Comparison of ENCODE assay signal across 11 cellular contexts in genomic region chr19:8324186-8325050, GRCh38. TPM values are rescaled to one million over a fixed set of nuclear protein-coding genes. Genes with fewer than 3 reads are reported as not detected.
DNase-seq lines count a peak whose midpoint lies in the region; ATAC-seq, FAIRE-seq and TF ChIP-seq lines count a peak whose summit lies in the region.
"Had no signal": no experiment of that assay in that cellular context is flagged by ENCODE, and none has a peak within 500 bp of the region (broad histone marks: within the 10 kb centered on the region; RNA-seq: fewer than 3 reads in every experiment).

No MANE protein-coding gene starts in this region.

- H3K9me3 Mint-ChIP-seq in neural progenitor cell: no peaks in the 10 kb centered on the region

- FAIRE-seq in GM12878 (lab: Jason Lieb, UNC): no peak

- H2AFZ ChIP-seq in SK-N-SH (ENCODE audit: low read depth) (no peak overlapping the region), Karpas-422 (ENCODE audit: low read length) (no peak overlapping the region), GM12878 (ENCODE audit: control insufficient read depth, low read depth, low read length) (no peak overlapping the region), neural progenitor cell (replicated peaks) (no peak overlapping the region)

- POLR2A ChIA-PET in SK-N-SH (lab: Yijun Ruan, JAX) (no interaction called here), GM12878 (lab: Charles Lee) (interaction anchor here (0.6 kb wide), 2 partner anchors 38 to 368 kb away, joined by 4 to 5 read pairs; no protein-coding TSS in a partner anchor)

- no peak for DNase-seq in SK-N-SH
- DNase-seq in Karpas-422: peak; percentile 69
- no peak for DNase-seq in GM12878 (ENCODE audit: low read depth, low spot score)
- no peak for DNase-seq in neural progenitor cell (ENCODE audit: low spot score)
- DNase-seq: ACHN, caudate nucleus, NCI-H1694 treated with DMSO at 0.1 percent for 48 hours had no signal

- no peak for TF ChIP-seq RAD21 in SK-N-SH (IDR thresholded peaks at IDR 0.05; ENCODE audit: low read length)
- peak; percentile 10; the same call in 1 of the 2 replicates for TF ChIP-seq RAD21 in GM12878 (IDR thresholded peaks at IDR 0.05; ENCODE audit: insufficient read depth, low read depth, low read length)

- H3K4me3 Mint-ChIP-seq in neural progenitor cell: no peak overlapping the region

- in situ Hi-C loops in GM12878 (cut with MboI): no loop called here

- TF ChIP-seq EP300 in SK-N-SH (IDR thresholded peaks at IDR 0.05; ENCODE audit: borderline replicate concordance in 1 of 2, low read depth in 1 of 2, low read length in 1 of 2) (no peak), GM12878 (IDR thresholded peaks at IDR 0.05; ENCODE audit: borderline replicate concordance in 1 of 2, control insufficient read depth in 1 of 2, low read depth in 2 of 2, low read length in 2 of 2) (no peak)

- WGBS in SK-N-SH (ENCODE audit: low lambda C conversion rate): 91% methylated on average over 14 of the region's 17 CpGs
- WGBS in GM12878 (ENCODE audit: insufficient coverage, insufficient replicate concordance, low lambda C conversion rate, missing lambda C conversion rate): 57% methylated on average over 13 of the region's 17 CpGs

- H3K27ac Mint-ChIP-seq in neural progenitor cell: no peak overlapping the region

- H3K4me1 Mint-ChIP-seq in neural progenitor cell: peaks cover 19% of the 10 kb centered on the region

- no peak overlapping the region for H3K4me3 ChIP-seq in SK-N-SH (ENCODE audit: low read depth in 2 of 2, low read length in 1 of 2)
- H3K4me3 ChIP-seq in Karpas-422 (ENCODE audit: low read length): no peak overlapping the region
- H3K4me3 ChIP-seq in GM12878: no peak overlapping the region
- H3K4me3 ChIP-seq in neural progenitor cell: no peak overlapping the region

- H3K4me2 ChIP-seq in SK-N-SH (no peak overlapping the region), Karpas-422 (ENCODE audit: low read depth, low read length, poor library complexity, severe bottlenecking) (no peak overlapping the region), GM12878 (ENCODE audit: control insufficient read depth, insufficient read depth) (peak overlapping the region; percentile 9; the same call in 1 of the 2 replicates), neural progenitor cell (no peak overlapping the region)

- ATAC-seq in SK-N-SH treated with all-trans-retinoic acid at 6 μM for 48 hours: no peak
- peak; percentile 9 for ATAC-seq in GM12878
- ATAC-seq in HG02852 (IDR thresholded peaks at IDR 0.05; ENCODE audit: unreplicated experiment): no peak
- no peak for ATAC-seq in HG02973 (IDR thresholded peaks at IDR 0.05; ENCODE audit: unreplicated experiment)
- no peak for ATAC-seq in HG03196 (IDR thresholded peaks at IDR 0.05; ENCODE audit: unreplicated experiment)

- H3K79me2 ChIP-seq in SK-N-SH (ENCODE audit: insufficient read depth): peaks cover 41% of the 10 kb centered on the region
- H3K79me2 ChIP-seq in Karpas-422 (ENCODE audit: low read length): peaks cover 32% of the 10 kb centered on the region
- H3K79me2 ChIP-seq in GM12878 (ENCODE audit: control insufficient read depth, insufficient read depth, low read length): peaks cover 36% of the 10 kb centered on the region
- H3K79me2 ChIP-seq in neural progenitor cell (ENCODE audit: low read depth): peaks cover 41% of the 10 kb centered on the region

- intact Hi-C loops in GM12878 (cut with micrococcal nuclease; ENCODE audit: unreplicated experiment): loop anchor here (5.0 kb wide), 1 partner anchor 57 kb away; no protein-coding TSS in a partner anchor

- SMC1A ChIA-PET in GM12878 (lab: Charles Lee; ENCODE audit: uncharacterized antibody, unreplicated experiment): no interaction called here

- H3F3A ChIP-seq in SK-N-SH (replicated peaks; ENCODE audit: insufficient read depth) (peaks cover 8% of the 10 kb centered on the region), neural progenitor cell (ENCODE audit: low read depth) (peaks cover 26% of the 10 kb centered on the region)

- H4K20me1 ChIP-seq in SK-N-SH (ENCODE audit: insufficient read depth) (peaks cover 18% of the 10 kb centered on the region), Karpas-422 (ENCODE audit: insufficient read depth, low read depth, low read length) (peaks cover 19% of the 10 kb centered on the region), GM12878 (ENCODE audit: control insufficient read depth, insufficient read depth) (no peaks in the 10 kb centered on the region), neural progenitor cell (ENCODE audit: low read depth) (peaks cover 23% of the 10 kb centered on the region)

- H3K9me3 ChIP-seq in SK-N-SH (no peaks in the 10 kb centered on the region), Karpas-422 (ENCODE audit: low read length) (no peaks in the 10 kb centered on the region), GM12878 (replicated peaks; ENCODE audit: control insufficient read depth, insufficient read depth, low read length) (no peaks in the 10 kb centered on the region), neural progenitor cell (ENCODE audit: low read depth) (no peaks in the 10 kb centered on the region)

- H3K27me3 ChIP-seq in SK-N-SH (ENCODE audit: insufficient read depth): no peaks in the 10 kb centered on the region
- no peaks in the 10 kb centered on the region for H3K27me3 ChIP-seq in Karpas-422 (ENCODE audit: low read length)
- no peaks in the 10 kb centered on the region for H3K27me3 ChIP-seq in GM12878 (replicated peaks in 1 of 2; ENCODE audit: control insufficient read depth in 2 of 2, insufficient read depth in 2 of 2, low read length in 1 of 2)
- H3K27me3 ChIP-seq in neural progenitor cell: peaks cover under 1% of the 10 kb centered on the region

- peaks cover 10% of the 10 kb centered on the region for H3K27me3 Mint-ChIP-seq in neural progenitor cell (ENCODE audit: insufficient read depth, low read depth)

- H3K9ac ChIP-seq in SK-N-SH (no peak overlapping the region), Karpas-422 (ENCODE audit: low read length) (no peak overlapping the region), GM12878 (ENCODE audit: control insufficient read depth, insufficient read depth, low read length) (no peak overlapping the region), neural progenitor cell (no peak overlapping the region)

- RAD21 ChIA-PET in GM12878 (lab: Charles Lee; ENCODE audit: unreplicated experiment): no interaction called here

- no peaks in the 10 kb centered on the region for H3K9me2 ChIP-seq in SK-N-SH
- H3K9me2 ChIP-seq in Karpas-422 (replicated peaks; ENCODE audit: insufficient read depth, low read length): no peaks in the 10 kb centered on the region

- peaks cover 4% of the 10 kb centered on the region for H3K36me3 Mint-ChIP-seq in neural progenitor cell

- TF ChIP-seq POLR2A in GM12878 (IDR thresholded peaks at IDR 0.05; ENCODE audit: low read depth, low read length): peak; percentile 87

- no peak for TF ChIP-seq CTCF in SK-N-SH (IDR thresholded peaks at IDR 0.05)
- peak in 1 of 3 experiments; percentile 16; a peak in 1 of 6 replicates for TF ChIP-seq CTCF in GM12878 (IDR thresholded peaks at IDR 0.05 in 2 of 3, conservative IDR thresholded peaks at IDR 0.05 in 1 of 3; ENCODE audit: control insufficient read depth in 2 of 3, extremely low read depth in 1 of 3, insufficient read depth in 1 of 3, low read depth in 3 of 3, low read length in 3 of 3)
- TF ChIP-seq CTCF in neural progenitor cell (IDR thresholded peaks at IDR 0.05): peak; percentile 7

- CTCF ChIA-PET in SK-N-SH (lab: Yijun Ruan, JAX): interaction anchor here (0.7 to 1.8 kb wide), 4 partner anchors 11 to 55 kb away, joined by 3 to 6 read pairs (median 4); no protein-coding TSS in a partner anchor
- CTCF ChIA-PET in GM12878 (lab: Yijun Ruan, JAX): interaction anchor here (0.7 kb wide), 1 partner anchor 20 kb away, joined by 3 read pairs; no protein-coding TSS in a partner anchor

- H3K4me1 ChIP-seq in SK-N-SH (ENCODE audit: control insufficient read depth in 1 of 2, insufficient read depth in 2 of 2, low read depth in 1 of 2, low read length in 1 of 2) (peaks cover 14 to 16% of the 10 kb centered on the region in 2 experiments; a peak in 2 of 4 replicates), Karpas-422 (ENCODE audit: low read length) (peaks cover 39% of the 10 kb centered on the region), GM12878 (ENCODE audit: control insufficient read depth, insufficient read depth, low read length) (peaks cover 21% of the 10 kb centered on the region), neural progenitor cell (peaks cover 15% of the 10 kb centered on the region)

- H3K36me3 ChIP-seq in SK-N-SH (replicated peaks in 1 of 2; ENCODE audit: control insufficient read depth in 1 of 2, insufficient read depth in 2 of 2, low read length in 1 of 2) (peaks cover 7 to 15% of the 10 kb centered on the region in 2 experiments), Karpas-422 (ENCODE audit: insufficient read depth, low read length) (peaks cover 19% of the 10 kb centered on the region), GM12878 (ENCODE audit: control insufficient read depth in 2 of 2, insufficient read depth in 2 of 2, low read length in 1 of 2) (peaks cover 5 to 10% of the 10 kb centered on the region in 2 experiments), neural progenitor cell (no peaks in the 10 kb centered on the region)

- H3K27ac ChIP-seq in SK-N-SH (ENCODE audit: low read depth in 2 of 2, low read length in 1 of 2): no peak overlapping the region
- H3K27ac ChIP-seq in Karpas-422 (ENCODE audit: low read length): no peak overlapping the region
- no peak overlapping the region for H3K27ac ChIP-seq in GM12878 (ENCODE audit: control insufficient read depth, insufficient read depth)
- H3K27ac ChIP-seq in neural progenitor cell: no peak overlapping the region

- BruUV-seq in GM12878 (replicated peaks; lab: Mats Ljungman, UMichigan): no TSS peak

RNA-seq across cellular contexts. Expression of gene RPS28, which starts 3.1 kb away (rescaled TPM):
- 410 and 601 TPM in 2 replicates for polyA plus RNA-seq in SK-N-SH (2012; rRNA removed)
- 358 and 452 TPM in 2 replicates for polyA plus RNA-seq in SK-N-SH (2012; cell fraction: cytosol; rRNA removed)
- 158 and 329 TPM in 2 replicates for polyA plus RNA-seq in SK-N-SH (2012; cell fraction: nucleus; rRNA removed)
- total RNA-seq in Karpas-422 (2014; rRNA removed; shearing (Covaris generic); ENCODE audit: low replicate concordance): 1,155 and 2,638 TPM in 2 replicates
- total RNA-seq in GM12878 (2013; cell fraction: nucleolus; rRNA removed): 52.9 and 57.0 TPM in 2 replicates
- 1,809 and 1,831 TPM in 2 replicates for total RNA-seq in GM12878 (2014; rRNA removed)
- total RNA-seq in GM12878 (2014; rRNA removed; fragmentation: Illumina TruSeq; extraction: Trizol): 396 and 422 TPM in 2 replicates
- 3,081 and 3,150 TPM in 2 replicates for total RNA-seq in GM12878 (2021)
- polyA plus RNA-seq in GM12878 (2011; ENCODE audit: low read depth): 2,247 TPM
- polyA plus RNA-seq in GM12878 (2011; rRNA removed): 502 and 657 TPM in 2 replicates
- polyA plus RNA-seq in GM12878 (2011; cell fraction: cytosol; rRNA removed): 773 and 1,031 TPM in 2 replicates
- 299 and 320 TPM in 2 replicates for polyA plus RNA-seq in GM12878 (2011; cell fraction: nucleus; rRNA removed)
- polyA plus RNA-seq in GM12878 (2012): 4,616 and 4,929 TPM in 2 replicates
- polyA plus RNA-seq in GM12878 (2014; fragmentation: Illumina TruSeq; extraction: Trizol): 73.8 and 651 TPM in 2 replicates
- 1,000 to 10,000 TPM; 3,036 to 3,905 TPM for polyA plus RNA-seq in GM12878 (2014; fragmentation: Nextera tagmentation; extraction: Ambion mirVana)
- 1,927 and 2,346 TPM in 2 replicates for polyA plus RNA-seq in GM12878 (2014; rRNA removed)
- 1,000 to 10,000 TPM; 1,324 to 1,329 TPM for polyA plus RNA-seq in GM12878 (2016; fragmentation: Nextera tagmentation; extraction: Ambion mirVana)
- 257 and 310 TPM in 2 replicates for polyA minus RNA-seq in GM12878 (2011; rRNA and poly(A)+ RNA removed)
- 152 and 155 TPM in 2 replicates for polyA minus RNA-seq in GM12878 (2011; cell fraction: cytosol; rRNA and poly(A)+ RNA removed)
- polyA minus RNA-seq in GM12878 (2011; cell fraction: nucleus; rRNA and poly(A)+ RNA removed): 49.4 and 62.2 TPM in 2 replicates
- 296 and 550 TPM in 2 replicates for total RNA-seq in neural progenitor cell (ENCODE audit: low replicate concordance)

RNA-seq across cellular contexts. Expression of gene NDUFA7, which starts 3.2 kb away (rescaled TPM):
- polyA plus RNA-seq in SK-N-SH (2012; rRNA removed) (107 and 111 TPM in 2 replicates), GM12878 (2011; rRNA removed) (44.7 and 94.1 TPM in 2 replicates), GM12878 (2014; fragmentation: Illumina TruSeq; extraction: Trizol) (52.0 and 171 TPM in 2 replicates), GM12878 (2014; fragmentation: Nextera tagmentation; extraction: Ambion mirVana) (100 to 1,000 TPM; 277 to 360 TPM), GM12878 (2014; rRNA removed) (178 and 192 TPM in 2 replicates), GM12878 (2016; fragmentation: Nextera tagmentation; extraction: Ambion mirVana) (100 to 1,000 TPM; 249 to 253 TPM)
- 58.2 and 80.9 TPM in 2 replicates for polyA plus RNA-seq in SK-N-SH (2012; cell fraction: cytosol; rRNA removed)
- 52.6 and 53.8 TPM in 2 replicates for polyA plus RNA-seq in SK-N-SH (2012; cell fraction: nucleus; rRNA removed)
- total RNA-seq in Karpas-422 (2014; rRNA removed; shearing (Covaris generic); ENCODE audit: low replicate concordance): 85.1 and 94.9 TPM in 2 replicates
- total RNA-seq in GM12878 (2013; cell fraction: nucleolus; rRNA removed): 15.0 and 21.4 TPM in 2 replicates
- total RNA-seq in GM12878 (2014; rRNA removed) (117 and 143 TPM in 2 replicates), GM12878 (2014; rRNA removed; fragmentation: Illumina TruSeq; extraction: Trizol) (123 and 132 TPM in 2 replicates), GM12878 (2021) (79.0 and 86.3 TPM in 2 replicates), neural progenitor cell (ENCODE audit: low replicate concordance) (21.0 and 54.1 TPM in 2 replicates)
- polyA plus RNA-seq in GM12878 (2011; ENCODE audit: low read depth): 198 TPM
- 121 and 166 TPM in 2 replicates for polyA plus RNA-seq in GM12878 (2011; cell fraction: cytosol; rRNA removed)
- 70.6 and 105 TPM in 2 replicates for polyA plus RNA-seq in GM12878 (2011; cell fraction: nucleus; rRNA removed)
- polyA plus RNA-seq in GM12878 (2012): 87.4 and 102 TPM in 2 replicates
- 41.5 and 84.3 TPM in 2 replicates for polyA minus RNA-seq in GM12878 (2011; rRNA and poly(A)+ RNA removed)
- 38.0 and 51.8 TPM in 2 replicates for polyA minus RNA-seq in GM12878 (2011; cell fraction: cytosol; rRNA and poly(A)+ RNA removed)
- 13.9 and 26.2 TPM in 2 replicates for polyA minus RNA-seq in GM12878 (2011; cell fraction: nucleus; rRNA and poly(A)+ RNA removed)

RNA-seq across cellular contexts. Expression of gene CD320, which starts 16.3 kb away (rescaled TPM):
- polyA plus RNA-seq in SK-N-SH (2012; rRNA removed): 100 and 129 TPM in 2 replicates
- 50.7 and 92.2 TPM in 2 replicates for polyA plus RNA-seq in SK-N-SH (2012; cell fraction: cytosol; rRNA removed)
- polyA plus RNA-seq in SK-N-SH (2012; cell fraction: nucleus; rRNA removed): 66.9 and 112 TPM in 2 replicates
- total RNA-seq in Karpas-422 (2014; rRNA removed; shearing (Covaris generic); ENCODE audit: low replicate concordance): 16.0 and 29.4 TPM in 2 replicates
- 26.5 and 32.1 TPM in 2 replicates for total RNA-seq in GM12878 (2013; cell fraction: nucleolus; rRNA removed)
- total RNA-seq in GM12878 (2014; rRNA removed): 49.9 and 62.2 TPM in 2 replicates
- 17.2 and 19.6 TPM in 2 replicates for total RNA-seq in GM12878 (2014; rRNA removed; fragmentation: Illumina TruSeq; extraction: Trizol)
- 72.4 and 74.6 TPM in 2 replicates for total RNA-seq in GM12878 (2021)
- polyA plus RNA-seq in GM12878 (2011; ENCODE audit: low read depth): 6.3 TPM
- 11.6 and 30.7 TPM in 2 replicates for polyA plus RNA-seq in GM12878 (2011; rRNA removed)
- 68.6 and 89.2 TPM in 2 replicates for polyA plus RNA-seq in GM12878 (2011; cell fraction: cytosol; rRNA removed)
- polyA plus RNA-seq in GM12878 (2011; cell fraction: nucleus; rRNA removed): 44.7 and 55.9 TPM in 2 replicates
- 27.7 and 30.3 TPM in 2 replicates for polyA plus RNA-seq in GM12878 (2012)
- 3.7 and 16.2 TPM in 2 replicates for polyA plus RNA-seq in GM12878 (2014; fragmentation: Illumina TruSeq; extraction: Trizol)
- 1 to 10 TPM; 1.1 to 3.5 TPM for polyA plus RNA-seq in GM12878 (2014; fragmentation: Nextera tagmentation; extraction: Ambion mirVana)
- 68.1 and 78.8 TPM in 2 replicates for polyA plus RNA-seq in GM12878 (2014; rRNA removed)
- polyA plus RNA-seq in GM12878 (2016; fragmentation: Nextera tagmentation; extraction: Ambion mirVana): 100 to 1,000 TPM; 117 to 134 TPM
- polyA minus RNA-seq in GM12878 (2011; rRNA and poly(A)+ RNA removed): 6.6 and 28.3 TPM in 2 replicates
- 19.6 and 21.2 TPM in 2 replicates for polyA minus RNA-seq in GM12878 (2011; cell fraction: cytosol; rRNA and poly(A)+ RNA removed)
- 8.3 and 11.5 TPM in 2 replicates for polyA minus RNA-seq in GM12878 (2011; cell fraction: nucleus; rRNA and poly(A)+ RNA removed)
- 22.4 and 52.5 TPM in 2 replicates for total RNA-seq in neural progenitor cell (ENCODE audit: low replicate concordance)

RNA-seq across cellular contexts. Expression of gene KANK3, which starts 18.6 kb away (rescaled TPM):
- polyA plus RNA-seq in SK-N-SH (2012; rRNA removed): 0.51 and 0.91 TPM in 2 replicates
- 0.12 and 0.17 TPM in 2 replicates for polyA plus RNA-seq in SK-N-SH (2012; cell fraction: cytosol; rRNA removed)
- polyA plus RNA-seq in SK-N-SH (2012; cell fraction: nucleus; rRNA removed): 1.5 and 1.7 TPM in 2 replicates
- 1.2 TPM in 1 of 2 replicates, not detected in the other for total RNA-seq in Karpas-422 (2014; rRNA removed; shearing (Covaris generic); ENCODE audit: low replicate concordance)
- not detected in 2 replicates for total RNA-seq in GM12878 (2013; cell fraction: nucleolus; rRNA removed)
- 0.45 and 0.54 TPM in 2 replicates for total RNA-seq in GM12878 (2014; rRNA removed)
- total RNA-seq in GM12878 (2014; rRNA removed; fragmentation: Illumina TruSeq; extraction: Trizol): 0.22 TPM in 1 of 2 replicates, not detected in the other
- 0.26 and 0.56 TPM in 2 replicates for total RNA-seq in GM12878 (2021)
- polyA plus RNA-seq in GM12878 (2011; ENCODE audit: low read depth): 0.16 TPM
- 0.05 TPM in 1 of 2 replicates, not detected in the other for polyA plus RNA-seq in GM12878 (2011; rRNA removed)
- polyA plus RNA-seq in GM12878 (2011; cell fraction: cytosol; rRNA removed): 0.13 and 0.15 TPM in 2 replicates
- 0.58 and 0.83 TPM in 2 replicates for polyA plus RNA-seq in GM12878 (2011; cell fraction: nucleus; rRNA removed)
- polyA plus RNA-seq in GM12878 (2012): 0.31 TPM in 2 replicates
- polyA plus RNA-seq in GM12878 (2014; fragmentation: Illumina TruSeq; extraction: Trizol): 0.03 TPM in 1 of 2 replicates, not detected in the other
- under 1 TPM in 1 of 2 experiments, not detected in 1; 0.07 TPM for polyA plus RNA-seq in GM12878 (2014; fragmentation: Nextera tagmentation; extraction: Ambion mirVana)
- polyA plus RNA-seq in GM12878 (2014; rRNA removed): 0.18 and 0.57 TPM in 2 replicates
- under 1 TPM; 0.62 to 0.93 TPM for polyA plus RNA-seq in GM12878 (2016; fragmentation: Nextera tagmentation; extraction: Ambion mirVana)
- polyA minus RNA-seq in GM12878 (2011; rRNA and poly(A)+ RNA removed): 0.21 TPM in 1 of 2 replicates, not detected in the other
- polyA minus RNA-seq in GM12878 (2011; cell fraction: cytosol; rRNA and poly(A)+ RNA removed): not detected in 2 replicates
- polyA minus RNA-seq in GM12878 (2011; cell fraction: nucleus; rRNA and poly(A)+ RNA removed): 0.12 and 0.19 TPM in 2 replicates
- total RNA-seq in neural progenitor cell (ENCODE audit: low replicate concordance): 1.9 TPM in 1 of 2 replicates, not detected in the other

RNA-seq across cellular contexts. Expression of gene ANGPTL4, which starts 39.5 kb away (rescaled TPM):
- polyA plus RNA-seq in SK-N-SH (2012; rRNA removed) (62.5 and 71.2 TPM in 2 replicates), GM12878 (2011; rRNA removed) (0.12 and 0.45 TPM in 2 replicates), GM12878 (2014; fragmentation: Illumina TruSeq; extraction: Trizol) (not detected in 2 replicates), GM12878 (2014; fragmentation: Nextera tagmentation; extraction: Ambion mirVana) (not detected), GM12878 (2014; rRNA removed) (not detected in 2 replicates), GM12878 (2016; fragmentation: Nextera tagmentation; extraction: Ambion mirVana) (not detected)
- polyA plus RNA-seq in SK-N-SH (2012; cell fraction: cytosol; rRNA removed): 25.9 and 37.6 TPM in 2 replicates
- polyA plus RNA-seq in SK-N-SH (2012; cell fraction: nucleus; rRNA removed): 181 and 394 TPM in 2 replicates
- not detected in 2 replicates for total RNA-seq in Karpas-422 (2014; rRNA removed; shearing (Covaris generic); ENCODE audit: low replicate concordance)
- not detected in 2 replicates for total RNA-seq in GM12878 (2013; cell fraction: nucleolus; rRNA removed)
- total RNA-seq in GM12878 (2014; rRNA removed) (not detected in 2 replicates), GM12878 (2014; rRNA removed; fragmentation: Illumina TruSeq; extraction: Trizol) (not detected in 2 replicates), GM12878 (2021) (not detected in 2 replicates), neural progenitor cell (ENCODE audit: low replicate concordance) (1.9 TPM in 1 of 2 replicates, not detected in the other)
- not detected for polyA plus RNA-seq in GM12878 (2011; ENCODE audit: low read depth)
- polyA plus RNA-seq in GM12878 (2011; cell fraction: cytosol; rRNA removed): 0.53 and 0.73 TPM in 2 replicates
- polyA plus RNA-seq in GM12878 (2011; cell fraction: nucleus; rRNA removed): 0.75 and 1.1 TPM in 2 replicates
- 0.20 and 0.31 TPM in 2 replicates for polyA plus RNA-seq in GM12878 (2012)
- 0.15 and 0.21 TPM in 2 replicates for polyA minus RNA-seq in GM12878 (2011; rRNA and poly(A)+ RNA removed)
- polyA minus RNA-seq in GM12878 (2011; cell fraction: cytosol; rRNA and poly(A)+ RNA removed): 1.2 TPM in 1 of 2 replicates, not detected in the other
- polyA minus RNA-seq in GM12878 (2011; cell fraction: nucleus; rRNA and poly(A)+ RNA removed): 0.48 TPM in 1 of 2 replicates, not detected in the other

Comparison
In these comparisons a context has a peak if more than half of its experiments do, and no peak if none do; other contexts are left out.
1. Of the 26 proteins assayed by ChIP-seq in both GM12878 and SK-N-SH: peak only in GM12878: FOXM1 and RAD21; only in SK-N-SH: none; in both: POLR2AphosphoS5; in neither: 22; mixed calls (peak in some experiments, not most) for 1.